ENCODE assay signal across 2 cellular contexts in genomic region chr9:136151848-136152542, GRCh38.
TF ChIP-seq lines count a peak whose summit lies in the region.

No MANE protein-coding gene starts in this region.

TF ChIP-seq in HepG2, 621 proteins besides CTCF, POLR2A, EP300 and RAD21:
- TF ChIP-seq KAT7 (CRISPR knock-in tag; IDR thresholded peaks at IDR 0.05; ENCODE audit: borderline replicate concordance) (no peak), GPN1 (CRISPR knock-in tag; IDR thresholded peaks at IDR 0.05; ENCODE audit: borderline replicate concordance) (no peak)
TF ChIP-seq in HepG2: peak in this region for 0.

TF ChIP-seq in H1, 55 proteins besides CTCF, POLR2A, EP300 and RAD21:
- TF ChIP-seq BCL11A (IDR thresholded peaks at IDR 0.05; ENCODE audit: low read depth in 2 of 2, low read length in 2 of 2) (no peak), POLR2AphosphoS5 (IDR thresholded peaks at IDR 0.05; ENCODE audit: low read depth, low read length) (no peak), NANOG (IDR thresholded peaks at IDR 0.05; ENCODE audit: insufficient read depth, low read depth, low read length, poor library complexity, severe bottlenecking) (no peak), SIN3A (conservative IDR thresholded peaks at IDR 0.05 in 1 of 2, IDR thresholded peaks at IDR 0.05 in 1 of 2; ENCODE audit: low read depth in 1 of 2, low read length in 2 of 2) (no peak), CEBPB (IDR thresholded peaks at IDR 0.05; ENCODE audit: low read depth, low read length) (no peak), BACH1 (IDR thresholded peaks at IDR 0.05; ENCODE audit: low read length) (no peak), SIRT6 (IDR thresholded peaks at IDR 0.05; ENCODE audit: low read length) (no peak), ASH2L (IDR thresholded peaks at IDR 0.05; ENCODE audit: low read length) (no peak), ATF3 (IDR thresholded peaks at IDR 0.05; ENCODE audit: insufficient read depth, low read depth, low read length) (no peak), ATF2 (IDR thresholded peaks at IDR 0.05; ENCODE audit: low read length) (no peak), GTF2F1 (IDR thresholded peaks at IDR 0.05; ENCODE audit: borderline replicate concordance, low read depth, low read length) (no peak), RBBP5 (IDR thresholded peaks at IDR 0.05; ENCODE audit: borderline replicate concordance, low read depth, low read length) (no peak; the same call in 1 of the 2 replicates), TBP (IDR thresholded peaks at IDR 0.05; ENCODE audit: low read depth, low read length) (no peak)
